1 cellular context compared by ENCODE assay signal in the genomic region with DNA sequence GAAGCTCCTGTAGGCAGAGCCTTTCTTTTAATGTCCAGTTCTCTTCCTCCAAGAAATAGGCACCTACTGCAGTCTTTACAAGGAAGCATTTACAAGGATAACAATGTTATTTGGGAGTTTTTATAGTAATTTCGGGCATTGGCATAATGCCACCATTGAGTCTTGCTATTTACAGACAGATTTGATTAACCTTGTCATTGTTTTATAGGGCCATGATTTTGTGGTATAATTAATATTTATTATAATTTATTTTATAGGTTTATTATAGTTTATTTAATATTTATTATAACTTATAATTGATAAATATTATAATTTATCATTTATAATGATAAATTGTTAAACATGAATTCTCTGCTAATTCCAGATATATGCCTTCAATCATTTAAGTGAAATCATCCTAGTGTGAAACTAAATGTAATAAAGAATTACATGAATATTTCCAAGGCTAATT.
TF ChIP-seq lines count a peak whose summit lies in the region.

No MANE protein-coding gene starts in this region.

TF ChIP-seq in K562, 482 proteins besides CTCF, POLR2A, EP300 and RAD21 (continued from another document and continues in another):
- TF ChIP-seq, protein P1, sequence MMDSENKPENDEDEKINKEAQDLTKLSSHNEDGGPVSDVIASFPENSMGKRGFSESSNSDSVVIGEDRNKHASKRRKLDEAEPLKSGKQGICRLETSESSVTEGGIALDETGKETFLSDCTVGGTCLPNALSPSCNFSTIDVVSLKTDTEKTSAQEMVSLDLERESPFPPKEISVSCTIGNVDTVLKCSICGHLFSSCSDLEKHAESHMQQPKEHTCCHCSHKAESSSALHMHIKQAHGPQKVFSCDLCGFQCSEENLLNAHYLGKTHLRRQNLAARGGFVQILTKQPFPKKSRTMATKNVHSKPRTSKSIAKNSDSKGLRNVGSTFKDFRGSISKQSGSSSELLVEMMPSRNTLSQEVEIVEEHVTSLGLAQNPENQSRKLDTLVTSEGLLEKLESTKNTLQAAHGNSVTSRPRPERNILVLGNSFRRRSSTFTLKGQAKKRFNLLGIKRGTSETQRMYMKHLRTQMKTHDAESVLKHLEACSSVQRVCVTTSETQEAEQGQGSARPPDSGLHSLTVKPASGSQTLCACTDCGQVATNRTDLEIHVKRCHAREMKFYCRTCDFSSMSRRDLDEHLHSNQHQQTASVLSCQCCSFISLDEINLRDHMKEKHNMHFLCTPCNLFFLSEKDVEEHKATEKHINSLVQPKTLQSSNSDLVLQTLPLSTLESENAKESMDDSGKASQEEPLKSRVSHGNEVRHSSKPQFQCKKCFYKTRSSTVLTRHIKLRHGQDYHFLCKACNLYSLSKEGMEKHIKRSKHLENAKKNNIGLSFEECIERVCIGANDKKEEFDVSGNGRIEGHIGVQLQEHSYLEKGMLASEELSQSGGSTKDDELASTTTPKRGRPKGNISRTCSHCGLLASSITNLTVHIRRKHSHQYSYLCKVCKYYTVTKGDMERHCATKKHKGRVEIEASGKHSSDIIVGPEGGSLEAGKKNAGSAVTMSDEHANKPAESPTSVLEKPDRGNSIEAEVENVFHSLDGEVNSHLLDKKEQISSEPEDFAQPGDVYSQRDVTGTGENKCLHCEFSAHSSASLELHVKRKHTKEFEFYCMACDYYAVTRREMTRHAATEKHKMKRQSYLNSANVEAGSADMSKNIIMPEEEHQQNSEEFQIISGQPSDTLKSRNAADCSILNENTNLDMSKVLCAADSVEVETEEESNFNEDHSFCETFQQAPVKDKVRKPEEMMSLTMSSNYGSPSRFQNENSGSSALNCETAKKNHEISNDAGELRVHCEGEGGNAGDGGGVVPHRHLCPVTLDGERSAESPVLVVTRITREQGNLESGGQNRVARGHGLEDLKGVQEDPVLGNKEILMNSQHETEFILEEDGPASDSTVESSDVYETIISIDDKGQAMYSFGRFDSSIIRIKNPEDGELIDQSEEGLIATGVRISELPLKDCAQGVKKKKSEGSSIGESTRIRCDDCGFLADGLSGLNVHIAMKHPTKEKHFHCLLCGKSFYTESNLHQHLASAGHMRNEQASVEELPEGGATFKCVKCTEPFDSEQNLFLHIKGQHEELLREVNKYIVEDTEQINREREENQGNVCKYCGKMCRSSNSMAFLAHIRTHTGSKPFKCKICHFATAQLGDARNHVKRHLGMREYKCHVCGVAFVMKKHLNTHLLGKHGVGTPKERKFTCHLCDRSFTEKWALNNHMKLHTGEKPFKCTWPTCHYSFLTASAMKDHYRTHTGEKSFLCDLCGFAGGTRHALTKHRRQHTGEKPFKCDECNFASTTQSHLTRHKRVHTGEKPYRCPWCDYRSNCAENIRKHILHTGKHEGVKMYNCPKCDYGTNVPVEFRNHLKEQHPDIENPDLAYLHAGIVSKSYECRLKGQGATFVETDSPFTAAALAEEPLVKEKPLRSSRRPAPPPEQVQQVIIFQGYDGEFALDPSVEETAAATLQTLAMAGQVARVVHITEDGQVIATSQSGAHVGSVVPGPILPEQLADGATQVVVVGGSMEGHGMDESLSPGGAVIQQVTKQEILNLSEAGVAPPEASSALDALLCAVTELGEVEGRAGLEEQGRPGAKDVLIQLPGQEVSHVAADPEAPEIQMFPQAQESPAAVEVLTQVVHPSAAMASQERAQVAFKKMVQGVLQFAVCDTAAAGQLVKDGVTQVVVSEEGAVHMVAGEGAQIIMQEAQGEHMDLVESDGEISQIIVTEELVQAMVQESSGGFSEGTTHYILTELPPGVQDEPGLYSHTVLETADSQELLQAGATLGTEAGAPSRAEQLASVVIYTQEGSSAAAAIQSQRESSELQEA (IDR thresholded peaks at IDR 0.05; ENCODE audit: low read depth): no peak
- TF ChIP-seq SMAD1 (IDR thresholded peaks at IDR 0.05; ENCODE audit: low read depth, low read length, partially characterized antibody) (no peak), ZFP1 (CRISPR knock-in tag; IDR thresholded peaks at IDR 0.05) (no peak), MEF2D (tag; conservative IDR thresholded peaks at IDR 0.05; ENCODE audit: low read depth) (no peak), CBFA2T2 (conservative IDR thresholded peaks at IDR 0.05) (no peak), NCOA2 (IDR thresholded peaks at IDR 0.05; ENCODE audit: partially characterized antibody in 2 of 2) (peak in 1 of 2 experiments; percentile 35), SREBF2 (CRISPR knock-in tag; IDR thresholded peaks at IDR 0.05) (no peak), ZNF551 (CRISPR knock-in tag; IDR thresholded peaks at IDR 0.05) (no peak), ZC3H8 (IDR thresholded peaks at IDR 0.05) (no peak), POLR2H (tag; IDR thresholded peaks at IDR 0.05; ENCODE audit: low read depth) (peak; percentile 62), HNRNPH1 (optimal IDR thresholded peaks at IDR 0.05; ENCODE audit: low read depth, low read length) (no peak), ZNF384 (IDR thresholded peaks at IDR 0.05; ENCODE audit: low read depth, low read length) (no peak), HEY1 (CRISPR knock-in tag; IDR thresholded peaks at IDR 0.05; ENCODE audit: borderline replicate concordance) (0 out of 2 replicates have a peak, but pooled peaks have one; percentile 31), NR2C2 (CRISPR knock-in tag; IDR thresholded peaks at IDR 0.05) (no peak), NR2C2 (tag; IDR thresholded peaks at IDR 0.05) (no peak), L3MBTL2 (IDR thresholded peaks at IDR 0.05) (no peak; the same call in 1 of the 2 replicates), KAT8 (IDR thresholded peaks at IDR 0.05; ENCODE audit: low read depth) (no peak), HLTF (IDR thresholded peaks at IDR 0.05) (no peak), MCM2 (IDR thresholded peaks at IDR 0.05; ENCODE audit: low read depth) (no peak), NCOR1 (IDR thresholded peaks at IDR 0.05) (no peak), ZNF197 (CRISPR knock-in tag; IDR thresholded peaks at IDR 0.05; ENCODE audit: low read depth) (no peak), ZNF165 (CRISPR knock-in tag; IDR thresholded peaks at IDR 0.05; ENCODE audit: borderline replicate concordance) (no peak), ZNF717 (CRISPR knock-in tag; IDR thresholded peaks at IDR 0.05) (no peak), RNF2 (IDR thresholded peaks at IDR 0.05) (no peak), ZFP30 (CRISPR knock-in tag; IDR thresholded peaks at IDR 0.05; ENCODE audit: borderline replicate concordance) (no peak), SAP30 (IDR thresholded peaks at IDR 0.05; ENCODE audit: borderline replicate concordance, insufficient read depth, low read depth, low read length, poor library complexity, severe bottlenecking) (no peak), KDM1A (IDR thresholded peaks at IDR 0.05) (no peak)
- TF ChIP-seq, protein P2, sequence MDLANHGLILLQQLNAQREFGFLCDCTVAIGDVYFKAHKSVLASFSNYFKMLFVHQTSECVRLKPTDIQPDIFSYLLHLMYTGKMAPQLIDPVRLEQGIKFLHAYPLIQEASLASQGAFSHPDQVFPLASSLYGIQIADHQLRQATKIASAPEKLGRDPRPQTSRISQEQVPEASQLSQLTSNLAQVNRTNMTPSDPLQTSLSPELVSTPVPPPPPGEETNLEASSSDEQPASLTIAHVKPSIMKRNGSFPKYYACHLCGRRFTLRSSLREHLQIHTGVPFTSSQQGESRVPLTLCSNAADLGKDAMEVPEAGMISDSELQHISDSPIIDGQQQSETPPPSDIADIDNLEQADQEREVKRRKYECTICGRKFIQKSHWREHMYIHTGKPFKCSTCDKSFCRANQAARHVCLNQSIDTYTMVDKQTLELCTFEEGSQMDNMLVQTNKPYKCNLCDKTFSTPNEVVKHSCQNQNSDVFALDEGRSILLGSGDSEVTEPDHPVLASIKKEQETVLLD (IDR thresholded peaks at IDR 0.05): no peak
- TF ChIP-seq, protein P3, sequence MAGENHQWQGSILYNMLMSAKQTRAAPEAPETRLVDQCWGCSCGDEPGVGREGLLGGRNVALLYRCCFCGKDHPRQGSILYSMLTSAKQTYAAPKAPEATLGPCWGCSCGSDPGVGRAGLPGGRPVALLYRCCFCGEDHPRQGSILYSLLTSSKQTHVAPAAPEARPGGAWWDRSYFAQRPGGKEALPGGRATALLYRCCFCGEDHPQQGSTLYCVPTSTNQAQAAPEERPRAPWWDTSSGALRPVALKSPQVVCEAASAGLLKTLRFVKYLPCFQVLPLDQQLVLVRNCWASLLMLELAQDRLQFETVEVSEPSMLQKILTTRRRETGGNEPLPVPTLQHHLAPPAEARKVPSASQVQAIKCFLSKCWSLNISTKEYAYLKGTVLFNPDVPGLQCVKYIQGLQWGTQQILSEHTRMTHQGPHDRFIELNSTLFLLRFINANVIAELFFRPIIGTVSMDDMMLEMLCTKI (IDR thresholded peaks at IDR 0.05; ENCODE audit: partially characterized antibody): no peak
- TF ChIP-seq, protein P4, sequence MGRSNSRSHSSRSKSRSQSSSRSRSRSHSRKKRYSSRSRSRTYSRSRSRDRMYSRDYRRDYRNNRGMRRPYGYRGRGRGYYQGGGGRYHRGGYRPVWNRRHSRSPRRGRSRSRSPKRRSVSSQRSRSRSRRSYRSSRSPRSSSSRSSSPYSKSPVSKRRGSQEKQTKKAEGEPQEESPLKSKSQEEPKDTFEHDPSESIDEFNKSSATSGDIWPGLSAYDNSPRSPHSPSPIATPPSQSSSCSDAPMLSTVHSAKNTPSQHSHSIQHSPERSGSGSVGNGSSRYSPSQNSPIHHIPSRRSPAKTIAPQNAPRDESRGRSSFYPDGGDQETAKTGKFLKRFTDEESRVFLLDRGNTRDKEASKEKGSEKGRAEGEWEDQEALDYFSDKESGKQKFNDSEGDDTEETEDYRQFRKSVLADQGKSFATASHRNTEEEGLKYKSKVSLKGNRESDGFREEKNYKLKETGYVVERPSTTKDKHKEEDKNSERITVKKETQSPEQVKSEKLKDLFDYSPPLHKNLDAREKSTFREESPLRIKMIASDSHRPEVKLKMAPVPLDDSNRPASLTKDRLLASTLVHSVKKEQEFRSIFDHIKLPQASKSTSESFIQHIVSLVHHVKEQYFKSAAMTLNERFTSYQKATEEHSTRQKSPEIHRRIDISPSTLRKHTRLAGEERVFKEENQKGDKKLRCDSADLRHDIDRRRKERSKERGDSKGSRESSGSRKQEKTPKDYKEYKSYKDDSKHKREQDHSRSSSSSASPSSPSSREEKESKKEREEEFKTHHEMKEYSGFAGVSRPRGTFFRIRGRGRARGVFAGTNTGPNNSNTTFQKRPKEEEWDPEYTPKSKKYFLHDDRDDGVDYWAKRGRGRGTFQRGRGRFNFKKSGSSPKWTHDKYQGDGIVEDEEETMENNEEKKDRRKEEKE (IDR thresholded peaks at IDR 0.05; ENCODE audit: borderline replicate concordance in 1 of 2, control insufficient read depth in 1 of 2, low read depth in 2 of 2, low read length in 1 of 2): no peak; a peak in 1 of 4 replicates
- TF ChIP-seq, protein P5, sequence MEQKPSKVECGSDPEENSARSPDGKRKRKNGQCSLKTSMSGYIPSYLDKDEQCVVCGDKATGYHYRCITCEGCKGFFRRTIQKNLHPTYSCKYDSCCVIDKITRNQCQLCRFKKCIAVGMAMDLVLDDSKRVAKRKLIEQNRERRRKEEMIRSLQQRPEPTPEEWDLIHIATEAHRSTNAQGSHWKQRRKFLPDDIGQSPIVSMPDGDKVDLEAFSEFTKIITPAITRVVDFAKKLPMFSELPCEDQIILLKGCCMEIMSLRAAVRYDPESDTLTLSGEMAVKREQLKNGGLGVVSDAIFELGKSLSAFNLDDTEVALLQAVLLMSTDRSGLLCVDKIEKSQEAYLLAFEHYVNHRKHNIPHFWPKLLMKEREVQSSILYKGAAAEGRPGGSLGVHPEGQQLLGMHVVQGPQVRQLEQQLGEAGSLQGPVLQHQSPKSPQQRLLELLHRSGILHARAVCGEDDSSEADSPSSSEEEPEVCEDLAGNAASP (IDR thresholded peaks at IDR 0.05): no peak
- TF ChIP-seq, protein P6, sequence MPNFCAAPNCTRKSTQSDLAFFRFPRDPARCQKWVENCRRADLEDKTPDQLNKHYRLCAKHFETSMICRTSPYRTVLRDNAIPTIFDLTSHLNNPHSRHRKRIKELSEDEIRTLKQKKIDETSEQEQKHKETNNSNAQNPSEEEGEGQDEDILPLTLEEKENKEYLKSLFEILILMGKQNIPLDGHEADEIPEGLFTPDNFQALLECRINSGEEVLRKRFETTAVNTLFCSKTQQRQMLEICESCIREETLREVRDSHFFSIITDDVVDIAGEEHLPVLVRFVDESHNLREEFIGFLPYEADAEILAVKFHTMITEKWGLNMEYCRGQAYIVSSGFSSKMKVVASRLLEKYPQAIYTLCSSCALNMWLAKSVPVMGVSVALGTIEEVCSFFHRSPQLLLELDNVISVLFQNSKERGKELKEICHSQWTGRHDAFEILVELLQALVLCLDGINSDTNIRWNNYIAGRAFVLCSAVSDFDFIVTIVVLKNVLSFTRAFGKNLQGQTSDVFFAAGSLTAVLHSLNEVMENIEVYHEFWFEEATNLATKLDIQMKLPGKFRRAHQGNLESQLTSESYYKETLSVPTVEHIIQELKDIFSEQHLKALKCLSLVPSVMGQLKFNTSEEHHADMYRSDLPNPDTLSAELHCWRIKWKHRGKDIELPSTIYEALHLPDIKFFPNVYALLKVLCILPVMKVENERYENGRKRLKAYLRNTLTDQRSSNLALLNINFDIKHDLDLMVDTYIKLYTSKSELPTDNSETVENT (CRISPR knock-in tag; IDR thresholded peaks at IDR 0.05): no peak
- TF ChIP-seq, protein P7, sequence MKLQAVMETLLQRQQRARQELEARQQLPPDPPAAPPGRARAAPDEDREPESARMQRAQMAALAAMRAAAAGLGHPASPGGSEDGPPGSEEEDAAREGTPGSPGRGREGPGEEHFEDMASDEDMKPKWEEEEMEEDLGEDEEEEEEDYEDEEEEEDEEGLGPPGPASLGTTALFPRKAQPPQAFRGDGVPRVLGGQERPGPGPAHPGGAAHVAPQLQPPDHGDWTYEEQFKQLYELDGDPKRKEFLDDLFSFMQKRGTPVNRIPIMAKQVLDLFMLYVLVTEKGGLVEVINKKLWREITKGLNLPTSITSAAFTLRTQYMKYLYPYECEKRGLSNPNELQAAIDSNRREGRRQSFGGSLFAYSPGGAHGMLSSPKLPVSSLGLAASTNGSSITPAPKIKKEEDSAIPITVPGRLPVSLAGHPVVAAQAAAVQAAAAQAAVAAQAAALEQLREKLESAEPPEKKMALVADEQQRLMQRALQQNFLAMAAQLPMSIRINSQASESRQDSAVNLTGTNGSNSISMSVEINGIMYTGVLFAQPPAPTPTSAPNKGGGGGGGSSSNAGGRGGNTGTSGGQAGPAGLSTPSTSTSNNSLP (IDR thresholded peaks at IDR 0.05; ENCODE audit: borderline replicate concordance, low read depth, low read length): 0 out of 2 replicates have a peak, but pooled peaks have one; percentile 19
- TF ChIP-seq, protein P8, sequence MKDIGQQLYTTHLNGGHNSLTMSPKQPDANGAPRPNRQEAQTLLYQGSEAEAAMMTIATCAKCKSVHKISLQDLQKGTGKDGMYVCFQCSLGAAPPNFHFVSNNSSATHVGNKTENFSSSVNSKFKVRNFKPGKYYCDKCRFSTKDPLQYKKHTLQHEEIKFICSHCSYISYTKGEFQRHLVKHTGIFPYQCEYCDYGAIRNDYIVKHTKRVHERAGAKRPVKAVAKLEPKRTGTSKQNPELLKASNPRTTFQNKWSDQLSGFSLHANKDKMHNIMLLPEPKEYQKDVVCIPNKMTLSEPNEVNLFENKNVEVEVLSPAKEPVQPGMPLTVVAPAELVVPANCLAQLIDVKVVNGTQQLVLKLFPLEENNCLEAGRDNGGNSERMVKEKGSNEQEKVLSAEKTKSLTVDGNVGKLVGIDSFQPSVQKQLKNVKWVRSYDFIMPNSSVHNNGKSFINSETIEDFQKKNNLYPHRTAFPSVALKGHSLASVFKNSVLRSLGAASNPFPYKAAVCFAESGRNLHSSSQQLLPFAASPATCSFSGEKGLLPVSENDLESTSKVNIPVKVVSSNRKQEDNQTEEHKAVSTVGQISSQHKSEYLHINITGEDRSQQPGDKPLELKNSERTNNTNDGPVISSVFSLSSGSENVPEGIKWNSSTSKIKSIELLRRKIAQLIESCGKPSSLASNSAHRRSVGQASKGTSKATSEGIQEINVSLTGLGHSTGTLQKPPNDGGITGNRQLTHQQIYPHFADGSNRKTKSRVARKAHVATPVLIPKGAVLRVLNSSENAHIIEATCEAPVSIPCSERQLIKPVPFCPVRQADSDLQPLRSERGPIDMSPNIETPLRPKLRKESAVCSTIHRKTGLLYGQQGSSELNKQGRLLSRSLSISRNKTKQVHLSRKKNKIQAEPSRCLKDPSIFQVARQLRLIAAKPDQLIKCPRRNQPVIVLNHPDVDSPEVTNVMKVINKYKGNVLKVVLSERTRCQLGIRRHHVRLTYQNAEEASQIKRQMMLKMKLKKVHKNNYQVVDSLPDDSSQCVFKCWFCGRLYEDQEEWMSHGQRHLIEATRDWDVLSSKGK (CRISPR knock-in tag; IDR thresholded peaks at IDR 0.05): no peak
